Comparison of ENCODE assay signal across 40 cellular contexts in the genomic region with DNA sequence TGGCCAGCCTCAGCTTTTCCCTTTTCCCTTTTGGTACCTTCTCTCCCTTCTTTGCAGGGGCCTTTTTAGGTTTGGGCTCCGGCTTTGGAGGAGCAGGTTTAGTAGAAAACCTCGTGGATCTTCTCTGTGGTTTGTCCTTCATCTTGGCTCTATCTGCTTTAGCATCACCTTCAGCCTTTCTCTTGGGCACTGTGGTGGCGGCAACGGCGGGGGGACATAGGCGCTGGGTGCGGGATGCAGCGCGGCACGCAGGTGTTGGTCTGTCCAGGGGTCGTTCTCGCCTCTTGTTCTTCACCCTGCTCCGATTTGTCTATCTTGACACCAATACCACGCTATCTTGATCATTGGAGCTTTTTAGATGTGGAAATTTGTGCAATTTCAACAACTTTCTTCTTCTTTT.
"Had no signal": no experiment of that assay in that cellular context is flagged by ENCODE, and none has a peak within 500 bp of the region (broad histone marks: within the 10 kb centered on the region; RNA-seq: fewer than 3 reads in every experiment).

No MANE protein-coding gene starts in this region.

- H3K4me3 ChIP-seq: ascending aorta, cardiac muscle cell had no signal

- H3K4me3 Mint-ChIP-seq: activated CD4-positive, alpha-beta memory T cell treated with anti-CD3 and anti-CD28 coated beads, Interleukin-2, amount 10 ng/mL, durations not matched to agents 7 days and 5 days; activated CD4-positive, alpha-beta T cell treated with anti-CD3 and anti-CD28 coated beads for 36 hours; activated CD4-positive, alpha-beta T cell treated with anti-CD3 and anti-CD28 coated beads, Interleukin-2, amount 10 ng/mL, durations not matched to agents 7 days and 5 days; activated CD8-positive, alpha-beta memory T cell treated with anti-CD3 and anti-CD28 coated beads, Interleukin-2, amount 10 ng/mL, durations not matched to agents 7 days and 5 days; activated CD8-positive, alpha-beta T cell treated with anti-CD3 and anti-CD28 coated beads, Interleukin-2, amount 10 ng/mL, durations not matched to agents 7 days and 5 days; activated naive CD4-positive, alpha-beta T cell treated with anti-CD3 and anti-CD28 coated beads, Interleukin-2, amount 10 ng/mL, durations not matched to agents 7 days and 5 days; activated naive CD4-positive, alpha-beta T cell treated with anti-CD3 and anti-CD28 coated beads, Interleukin-2, amount 50 U/mL, for 24 hours; activated naive CD8-positive, alpha-beta T cell; activated naive CD8-positive, alpha-beta T cell treated with anti-CD3 and anti-CD28 coated beads, Interleukin-2, amount 10 ng/mL, durations not matched to agents 7 days and 5 days; activated naive CD8-positive, alpha-beta T cell treated with anti-CD3 and anti-CD28 coated beads, Interleukin-2, amount 50 U/mL, for 24 hours; activated T-cell treated with anti-CD3 and anti-CD28 coated beads, Interleukin-2, amount 50 U/mL, for 24 hours; brain; central memory CD8-positive, alpha-beta T cell; T-helper 1 cell treated with Interleukin-12 subunit alpha and Interleukin-12 subunit beta and Interleukin-4 antibody, amounts not matched to agents 30 μg/mL and 1 μg/mL, for 36 hours; T-helper 2 cell treated with Interferon-gamma antibody and Interleukin-4, amounts not matched to agents 5 μg/mL and 100 μg/mL, for 36 hours; WTC11 had no signal

- H3K36me3 Mint-ChIP-seq: activated naive CD4-positive, alpha-beta T cell treated with anti-CD3 and anti-CD28 coated beads, Interleukin-2, amount 10 ng/mL, durations not matched to agents 7 days and 5 days; activated naive CD8-positive, alpha-beta T cell treated with anti-CD3 and anti-CD28 coated beads, Interleukin-2, amount 10 ng/mL, durations not matched to agents 7 days and 5 days; brain had no signal

- H3K27me3 Mint-ChIP-seq: activated CD4-positive, alpha-beta T cell treated with anti-CD3 and anti-CD28 coated beads for 36 hours; activated naive CD4-positive, alpha-beta T cell treated with anti-CD3 and anti-CD28 coated beads, Interleukin-2, amount 50 U/mL, for 24 hours; activated naive CD8-positive, alpha-beta T cell; activated naive CD8-positive, alpha-beta T cell treated with anti-CD3 and anti-CD28 coated beads, Interleukin-2, amount 50 U/mL, for 24 hours; central memory CD8-positive, alpha-beta T cell had no signal

- H3K27me3 ChIP-seq: ascending aorta, cardiac muscle cell had no signal

- FAIRE-seq: bronchial epithelial cell, TTC549 had no signal

- H3K36me3 ChIP-seq: ascending aorta, cardiac muscle cell, WERI-Rb-1 had no signal

- H3K4me1 Mint-ChIP-seq: activated CD4-positive, alpha-beta memory T cell treated with anti-CD3 and anti-CD28 coated beads, Interleukin-2, amount 10 ng/mL, durations not matched to agents 7 days and 5 days; activated CD4-positive, alpha-beta T cell treated with anti-CD3 and anti-CD28 coated beads for 36 hours; activated CD4-positive, alpha-beta T cell treated with anti-CD3 and anti-CD28 coated beads, Interleukin-2, amount 10 ng/mL, durations not matched to agents 7 days and 5 days; activated CD8-positive, alpha-beta memory T cell treated with anti-CD3 and anti-CD28 coated beads, Interleukin-2, amount 10 ng/mL, durations not matched to agents 7 days and 5 days; activated naive CD4-positive, alpha-beta T cell treated with anti-CD3 and anti-CD28 coated beads, Interleukin-2, amount 10 ng/mL, durations not matched to agents 7 days and 5 days; activated naive CD4-positive, alpha-beta T cell treated with anti-CD3 and anti-CD28 coated beads, Interleukin-2, amount 50 U/mL, for 24 hours; activated naive CD8-positive, alpha-beta T cell treated with anti-CD3 and anti-CD28 coated beads, Interleukin-2, amount 10 ng/mL, durations not matched to agents 7 days and 5 days; activated naive CD8-positive, alpha-beta T cell treated with anti-CD3 and anti-CD28 coated beads, Interleukin-2, amount 50 U/mL, for 24 hours; central memory CD8-positive, alpha-beta T cell had no signal

- H3K9me3 Mint-ChIP-seq: central memory CD8-positive, alpha-beta T cell had no signal

- ATAC-seq: activated CD4-positive, alpha-beta T cell treated with anti-CD3 and anti-CD28 coated beads for 36 hours; activated CD4-positive, CD25-positive, alpha-beta regulatory T cell treated with anti-CD3 and anti-CD28 coated beads, Interleukin-2, amount 50 U/mL, for 24 hours; activated CD8-positive, alpha-beta memory T cell treated with anti-CD3 and anti-CD28 coated beads, Interleukin-2, amount 10 ng/mL, durations not matched to agents 7 days and 5 days; activated CD8-positive, alpha-beta T cell treated with anti-CD3 and anti-CD28 coated beads, Interleukin-2, amount 10 ng/mL, durations not matched to agents 7 days and 5 days; activated naive CD8-positive, alpha-beta T cell treated with anti-CD3 and anti-CD28 coated beads, Interleukin-2, amount 50 U/mL, for 24 hours; WTC11 had no signal

- H3K9me3 ChIP-seq: ascending aorta had no signal

- H3K4me1 ChIP-seq: ascending aorta had no signal

- DNase-seq: activated CD4-positive, alpha-beta memory T cell treated with anti-CD3 and anti-CD28 coated beads, Interleukin-2, amount 10 ng/mL, durations not matched to agents 7 days and 5 days; activated CD4-positive, alpha-beta T cell treated with anti-CD3 and anti-CD28 coated beads for 1 hour; activated CD4-positive, alpha-beta T cell treated with anti-CD3 and anti-CD28 coated beads for 36 hours; activated CD4-positive, alpha-beta T cell treated with anti-CD3 and anti-CD28 coated beads for 48 hours; activated CD4-positive, alpha-beta T cell treated with anti-CD3 and anti-CD28 coated beads, Interleukin-2, amount 10 ng/mL, durations not matched to agents 7 days and 5 days; activated CD4-positive, alpha-beta T cell treated with anti-CD3 and anti-CD28 coated beads, Interleukin-2, amount 50 U/mL, for 48 hours; activated CD4-positive, CD25-positive, alpha-beta regulatory T cell; activated CD8-positive, alpha-beta memory T cell treated with anti-CD3 and anti-CD28 coated beads for 24 hours; activated CD8-positive, alpha-beta memory T cell treated with anti-CD3 and anti-CD28 coated beads, Interleukin-2, amount 10 ng/mL, durations not matched to agents 7 days and 5 days; activated CD8-positive, alpha-beta memory T cell treated with anti-CD3 and anti-CD28 coated beads, Interleukin-2, amount 50 U/mL, for 48 hours; activated CD8-positive, alpha-beta T cell treated with anti-CD3 and anti-CD28 coated beads, Interleukin-2, amount 10 ng/mL, durations not matched to agents 7 days and 5 days; activated effector memory CD4-positive, alpha-beta T cell treated with Interleukin-2 at 50 U/mL for 16 hours; activated gamma-delta T cell; activated naive CD4-positive, alpha-beta T cell treated with anti-CD3 and anti-CD28 coated beads, Interleukin-2, amount 10 ng/mL, durations not matched to agents 7 days and 5 days; activated naive CD4-positive, alpha-beta T cell treated with Interleukin-2 at 50 U/mL for 16 hours; activated naive CD8-positive, alpha-beta T cell treated with anti-CD3 and anti-CD28 coated beads, Interleukin-2, amount 10 ng/mL, durations not matched to agents 7 days and 5 days; activated naive CD8-positive, alpha-beta T cell treated with anti-CD3 and anti-CD28 coated beads, Interleukin-2, amount 50 U/mL, for 24 hours; activated T-cell treated with anti-CD3 and anti-CD28 coated beads, Interleukin-2, amount 50 U/mL, for 24 hours; activated T-cell treated with anti-CD3 and anti-CD28 coated beads, Interleukin-2, amount 50 U/mL, for 48 hours; amygdala; anterior cingulate cortex; caudate nucleus; cerebellar nuclear complex; T-helper 1 cell; T-helper 2 cell; T-helper 9 cell; WERI-Rb-1 had no signal

- H3K27ac ChIP-seq: ascending aorta, cardiac muscle cell, WERI-Rb-1 had no signal

- H3K27ac Mint-ChIP-seq: activated CD4-positive, alpha-beta memory T cell treated with anti-CD3 and anti-CD28 coated beads, Interleukin-2, amount 10 ng/mL, durations not matched to agents 7 days and 5 days; activated CD4-positive, alpha-beta T cell treated with anti-CD3 and anti-CD28 coated beads for 36 hours; activated CD4-positive, alpha-beta T cell treated with anti-CD3 and anti-CD28 coated beads, Interleukin-2, amount 10 ng/mL, durations not matched to agents 7 days and 5 days; activated CD8-positive, alpha-beta memory T cell treated with anti-CD3 and anti-CD28 coated beads, Interleukin-2, amount 10 ng/mL, durations not matched to agents 7 days and 5 days; activated CD8-positive, alpha-beta T cell treated with anti-CD3 and anti-CD28 coated beads, Interleukin-2, amount 10 ng/mL, durations not matched to agents 7 days and 5 days; activated naive CD4-positive, alpha-beta T cell treated with anti-CD3 and anti-CD28 coated beads, Interleukin-2, amount 10 ng/mL, durations not matched to agents 7 days and 5 days; activated naive CD4-positive, alpha-beta T cell treated with anti-CD3 and anti-CD28 coated beads, Interleukin-2, amount 50 U/mL, for 24 hours; activated naive CD8-positive, alpha-beta T cell; activated naive CD8-positive, alpha-beta T cell treated with anti-CD3 and anti-CD28 coated beads, Interleukin-2, amount 10 ng/mL, durations not matched to agents 7 days and 5 days; activated naive CD8-positive, alpha-beta T cell treated with anti-CD3 and anti-CD28 coated beads, Interleukin-2, amount 50 U/mL, for 24 hours; activated T-cell treated with anti-CD3 and anti-CD28 coated beads, Interleukin-2, amount 50 U/mL, for 24 hours; activated T-helper 2 cell treated with anti-CD3 and anti-CD28 coated beads, Interferon-gamma antibody, Interleukin-2, Interleukin-4, amounts not matched to agents 10 μg/mL and 5 μg/mL and 100 μg/mL, durations not matched to agents 14 hours and 24 hours and 36 hours; brain; T-helper 1 cell treated with Interleukin-12 subunit alpha and Interleukin-12 subunit beta and Interleukin-4 antibody, amounts not matched to agents 30 μg/mL and 1 μg/mL, for 36 hours; T-helper 2 cell treated with Interferon-gamma antibody and Interleukin-4, amounts not matched to agents 5 μg/mL and 100 μg/mL, for 36 hours; WTC11 had no signal
